8 cellular contexts compared by ENCODE assay signal in the genomic region with DNA sequence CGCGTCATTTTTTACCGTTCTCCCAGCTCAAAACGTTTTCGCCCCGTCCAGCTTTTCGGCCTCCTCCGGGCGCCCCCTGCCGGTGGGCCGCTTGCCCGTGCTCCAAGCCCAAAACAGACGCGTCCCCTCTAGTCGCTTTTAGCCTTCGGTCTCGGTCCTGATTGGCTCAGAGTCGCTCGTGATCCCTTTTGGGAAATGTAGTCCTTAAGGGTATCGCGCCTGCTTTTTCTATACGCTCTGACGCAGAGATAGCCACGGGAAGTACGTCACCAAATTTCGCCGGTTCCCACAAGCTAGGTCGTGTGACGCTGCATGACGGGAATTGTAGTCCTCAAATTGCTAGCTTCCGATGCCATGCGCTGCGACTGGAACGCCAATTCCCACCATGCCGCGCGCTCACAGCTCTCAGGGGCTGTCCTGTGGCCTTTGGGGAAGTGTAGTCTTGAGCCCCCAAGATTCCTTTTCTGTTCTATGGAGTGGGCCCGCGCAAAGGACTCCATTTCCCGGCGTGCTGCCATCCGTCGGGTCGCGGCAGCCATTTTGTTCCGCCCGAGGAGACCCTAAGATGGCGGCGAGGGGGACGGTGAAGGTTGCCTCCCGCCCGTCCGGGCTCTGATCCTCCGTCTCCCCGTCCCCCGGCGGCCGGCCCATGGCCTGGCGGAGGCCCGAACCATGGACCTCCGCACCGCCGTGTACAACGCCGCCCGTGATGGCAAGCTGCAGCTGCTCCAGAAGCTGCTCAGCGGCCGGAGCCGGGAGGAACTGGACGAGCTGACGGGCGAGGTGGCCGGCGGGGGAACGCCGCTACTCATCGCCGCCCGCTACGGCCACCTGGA. TPM values are rescaled to one million over a fixed set of nuclear protein-coding genes. Genes with fewer than 3 reads are reported as not detected.
DNase-seq lines count a peak whose midpoint lies in the region; ATAC-seq, FAIRE-seq and TF ChIP-seq lines count a peak whose summit lies in the region.

A gene with protein sequence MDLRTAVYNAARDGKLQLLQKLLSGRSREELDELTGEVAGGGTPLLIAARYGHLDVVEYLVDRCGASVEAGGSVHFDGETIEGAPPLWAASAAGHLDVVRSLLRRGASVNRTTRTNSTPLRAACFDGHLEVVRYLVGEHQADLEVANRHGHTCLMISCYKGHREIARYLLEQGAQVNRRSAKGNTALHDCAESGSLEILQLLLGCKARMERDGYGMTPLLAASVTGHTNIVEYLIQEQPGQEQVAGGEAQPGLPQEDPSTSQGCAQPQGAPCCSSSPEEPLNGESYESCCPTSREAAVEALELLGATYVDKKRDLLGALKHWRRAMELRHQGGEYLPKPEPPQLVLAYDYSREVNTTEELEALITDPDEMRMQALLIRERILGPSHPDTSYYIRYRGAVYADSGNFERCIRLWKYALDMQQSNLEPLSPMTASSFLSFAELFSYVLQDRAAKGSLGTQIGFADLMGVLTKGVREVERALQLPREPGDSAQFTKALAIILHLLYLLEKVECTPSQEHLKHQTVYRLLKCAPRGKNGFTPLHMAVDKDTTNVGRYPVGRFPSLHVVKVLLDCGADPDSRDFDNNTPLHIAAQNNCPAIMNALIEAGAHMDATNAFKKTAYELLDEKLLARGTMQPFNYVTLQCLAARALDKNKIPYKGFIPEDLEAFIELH (plus strand): TSS at position 552 of the 836 bp plus-strand sequence. CDS start 121 bp downstream, at position 673.

- CTCF ChIA-PET in BJ (lab: Yijun Ruan, JAX): interaction anchor here (0.6 to 5.0 kb wide), 35 partner anchors 9 to 788 kb away, joined by 3 to 141 read pairs (median 6); a partner anchor contains a TSS

- no peaks in the 10 kb centered on the region for H3K27me3 ChIP-seq in BJ (ENCODE audit: control insufficient read depth, insufficient read depth, low read length)

- peaks cover 0 to 23% of the 10 kb centered on the region in 2 donors for H3K4me1 ChIP-seq in kidney (ENCODE audit: control insufficient read depth in 1 of 2, insufficient read depth in 1 of 2, low read depth in 1 of 2, low read length in 2 of 2)

- H3K27me3 Mint-ChIP-seq in chondrocyte (ENCODE audit: low read depth): no peaks in the 10 kb centered on the region

- intact Hi-C loops in kidney (cut with DNase I): no loop called here

- H3K9ac ChIP-seq in kidney (ENCODE audit: low read length in 2 of 2): peak within 1 kb of the TSS; percentile 69 to 76

- peaks cover 2% of the 10 kb centered on the region for H3K36me3 Mint-ChIP-seq in chondrocyte (ENCODE audit: low read depth)

- H3K9me3 ChIP-seq in kidney (ENCODE audit: control insufficient read depth in 1 of 2, low read length in 2 of 2): no peaks in the 10 kb centered on the region

- TF ChIP-seq CTCF in BJ (IDR thresholded peaks at IDR 0.05; ENCODE audit: insufficient read depth, low read depth, low read length): peak; percentile 99
- peak; percentile 99 for TF ChIP-seq CTCF in chondrocyte (IDR thresholded peaks at IDR 0.05)
- TF ChIP-seq CTCF in kidney (IDR thresholded peaks at IDR 0.05; ENCODE audit: borderline replicate concordance, extremely low read depth, insufficient read depth): peak; percentile 98

- H3K4me1 Mint-ChIP-seq in chondrocyte (ENCODE audit: low read depth): peaks cover 21% of the 10 kb centered on the region

- POLR2A ChIA-PET in BJ (lab: Charles Lee): interaction anchor here (0.6 to 0.9 kb wide), 7 partner anchors 57 to 766 kb away, joined by 3 to 8 read pairs (median 4); a partner anchor contains a TSS

- ATAC-seq in HG03442 (IDR thresholded peaks at IDR 0.05; ENCODE audit: unreplicated experiment): peak; percentile 85

- DNase-seq in BJ (ENCODE audit: low read depth) (peak; percentile 100), GM19238 (ENCODE audit: insufficient read length, low spot score) (peak; percentile 96), NCI-H510A treated with DMSO at 0.1 percent for 48 hours (lab: John Stamatoyannopoulos, UW) (peak; percentile 99), chondrocyte (ENCODE audit: low spot score) (peak; percentile 99), kidney (peak; percentile 100)
- peak; percentile 96 for DNase-seq in activated CD4-positive, alpha-beta T cell treated with anti-CD3 and anti-CD28 coated beads for 24 hours (ENCODE audit: low read depth in 2 of 2)
- DNase-seq in stimulated activated CD4-positive, alpha-beta T cell treated with anti-CD3 and anti-CD28 coated beads, Interleukin-15, amount 100 ng/mL, for 24 hours: peak; percentile 99

- H3K9me3 Mint-ChIP-seq in chondrocyte (ENCODE audit: low read depth): no peaks in the 10 kb centered on the region

- H3K4me3 ChIP-seq in BJ (ENCODE audit: low read depth, low read length) (peak within 1 kb of the TSS; percentile 83), kidney (ENCODE audit: low read length in 2 of 2) (peak within 1 kb of the TSS; percentile 52 to 81)

- peak within 1 kb of the TSS; percentile 91 for H3K27ac Mint-ChIP-seq in chondrocyte (ENCODE audit: unreplicated experiment)

- H3K4me3 Mint-ChIP-seq in chondrocyte (ENCODE audit: unreplicated experiment): peak within 1 kb of the TSS; percentile 70

- peaks cover 7% of the 10 kb centered on the region for H3K36me3 ChIP-seq in BJ (ENCODE audit: control insufficient read depth, insufficient read depth, low read length)
- H3K36me3 ChIP-seq in kidney (ENCODE audit: control insufficient read depth in 1 of 2, insufficient read depth in 2 of 2, low read length in 2 of 2): peaks cover 3 to 8% of the 10 kb centered on the region in 2 donors

- peak within 1 kb of the TSS; percentile 78 to 85 for H3K27ac ChIP-seq in kidney (ENCODE audit: low read depth in 2 of 2, low read length in 2 of 2)

- FAIRE-seq in kidney (lab: Jason Lieb, UNC): peak; percentile 99

RNA-seq across cellular contexts. Expression of the gene that starts here (rescaled TPM):
- polyA plus RNA-seq in BJ (2011; rRNA removed) (3.8 and 5.6 TPM in 2 replicates), kidney (ENCODE audit: insufficient read depth, low read depth, low replicate concordance) (4.6 TPM)
- polyA minus RNA-seq in BJ (2011; rRNA and poly(A)+ RNA removed): 6.0 and 8.3 TPM in 2 replicates
- total RNA-seq in chondrocyte (11.1 to 12.3 TPM (median 11.4 TPM) in 3 replicates), kidney (11.3 TPM)

Comparison
In these comparisons a context has a peak if more than half of its experiments do, and no peak if none do; other contexts are left out.
1. Peak in every context shown above with its lines: DNase-seq, ATAC-seq, H3K4me3 ChIP-seq and H3K27ac ChIP-seq.